Comparison of ENCODE assay signal across 21 cellular contexts in the genomic region with DNA sequence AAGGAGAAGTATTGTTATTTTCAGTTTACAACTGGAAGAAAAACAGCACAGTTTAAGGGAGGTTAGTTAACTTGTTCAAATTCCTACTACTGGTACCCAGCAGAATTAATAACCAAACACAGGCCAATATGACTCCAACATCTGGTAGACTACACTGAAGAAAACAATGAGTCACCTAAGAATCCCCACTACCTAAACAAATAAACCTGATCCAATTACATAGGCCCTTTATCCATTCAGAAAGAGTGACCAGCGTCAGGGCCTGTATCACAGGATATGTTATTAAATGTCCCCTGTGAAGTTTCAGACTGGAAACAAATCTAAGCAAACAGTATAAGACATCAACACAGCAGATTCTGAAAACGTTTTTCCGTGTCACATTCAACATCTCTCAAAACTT.
DNase-seq lines count a peak whose midpoint lies in the region; ATAC-seq, FAIRE-seq and TF ChIP-seq lines count a peak whose summit lies in the region.
"Had no signal": no experiment of that assay in that cellular context is flagged by ENCODE, and none has a peak within 500 bp of the region (broad histone marks: within the 10 kb centered on the region; RNA-seq: fewer than 3 reads in every experiment).

No MANE protein-coding gene starts in this region.

- H3K9me3 ChIP-seq in CD8-positive, alpha-beta memory T cell (ENCODE audit: low read length): no peaks in the 10 kb centered on the region
- H3K9me3 ChIP-seq: BLaER1, heart left ventricle, MG63, ovary had no signal

- H3K4me1 Mint-ChIP-seq in GM23338: no peaks in the 10 kb centered on the region
- H3K4me1 Mint-ChIP-seq in CD8-positive, alpha-beta memory T cell: no peaks in the 10 kb centered on the region
- H3K4me1 Mint-ChIP-seq: activated naive CD8-positive, alpha-beta T cell treated with anti-CD3 and anti-CD28 coated beads for 36 hours had no signal

- ATAC-seq in GM23338: no peak
- ATAC-seq in esophagus mucosa: no peak
- no peak for ATAC-seq in HG02571 (IDR thresholded peaks at IDR 0.05; ENCODE audit: unreplicated experiment)
- ATAC-seq: activated CD4-positive, CD25-positive, alpha-beta regulatory T cell treated with anti-CD3 and anti-CD28 coated beads, Interleukin-2, amount 50 U/mL, for 24 hours; GM12878; heart left ventricle; mucosa of descending colon had no signal

- no peaks in the 10 kb centered on the region for H4K20me1 ChIP-seq in GM23338 (replicated peaks; ENCODE audit: insufficient read depth)
- H4K20me1 ChIP-seq: BLaER1 had no signal

- CTCF ChIA-PET in CD8-positive, alpha-beta memory T cell (lab: Charles Lee): no interaction called here

- H3K4me3 Mint-ChIP-seq in GM23338: no peak overlapping the region
- H3K4me3 Mint-ChIP-seq in CD8-positive, alpha-beta memory T cell: no peak overlapping the region
- H3K4me3 Mint-ChIP-seq: activated naive CD8-positive, alpha-beta T cell treated with anti-CD3 and anti-CD28 coated beads for 36 hours had no signal

- H3K36me3 ChIP-seq in GM23338 (ENCODE audit: insufficient read depth): no peaks in the 10 kb centered on the region
- H3K36me3 ChIP-seq in CD8-positive, alpha-beta memory T cell (ENCODE audit: insufficient read depth, low read length): no peaks in the 10 kb centered on the region
- H3K36me3 ChIP-seq: BLaER1, heart left ventricle, MG63, ovary had no signal

- H2AFZ ChIP-seq in GM23338: peak overlapping the region; percentile 38; the same call in 1 of the 2 replicates

- no peaks in the 10 kb centered on the region for H3K9me3 Mint-ChIP-seq in GM23338
- H3K9me3 Mint-ChIP-seq in CD8-positive, alpha-beta memory T cell: peaks cover 0 to 12% (median 0%) of the 10 kb centered on the region in 5 donors
- H3K9me3 Mint-ChIP-seq: activated naive CD8-positive, alpha-beta T cell treated with anti-CD3 and anti-CD28 coated beads for 36 hours had no signal

- no peaks in the 10 kb centered on the region for H3K4me1 ChIP-seq in GM23338 (ENCODE audit: insufficient read depth)
- no peaks in the 10 kb centered on the region for H3K4me1 ChIP-seq in CD8-positive, alpha-beta memory T cell (ENCODE audit: insufficient read depth, low read length)
- H3K4me1 ChIP-seq: BLaER1 had no signal

- no peaks in the 10 kb centered on the region for H3K27me3 ChIP-seq in GM23338 (ENCODE audit: insufficient read depth)
- H3K27me3 ChIP-seq in CD8-positive, alpha-beta memory T cell (ENCODE audit: insufficient read depth, low read length, poor library complexity, severe bottlenecking): no peaks in the 10 kb centered on the region
- H3K27me3 ChIP-seq: BLaER1, heart left ventricle, MG63, ovary had no signal

- TF ChIP-seq CTCF in GM23338 (conservative IDR thresholded peaks at IDR 0.05; ENCODE audit: low read depth in 2 of 2) (no peak), fibroblast of villous mesenchyme (IDR thresholded peaks at IDR 0.05; ENCODE audit: insufficient read depth, low read depth, low read length) (no peak), D721Med (IDR thresholded peaks at IDR 0.05; ENCODE audit: insufficient read depth, missing control alignments) (no peak)

- H3K27ac Mint-ChIP-seq in GM23338: no peak overlapping the region
- no peak overlapping the region for H3K27ac Mint-ChIP-seq in CD8-positive, alpha-beta memory T cell
- H3K27ac Mint-ChIP-seq: activated naive CD8-positive, alpha-beta T cell treated with anti-CD3 and anti-CD28 coated beads for 36 hours had no signal

- no peak overlapping the region for H3K27ac ChIP-seq in GM23338 (ENCODE audit: low read depth)
- no peak overlapping the region for H3K27ac ChIP-seq in CD8-positive, alpha-beta memory T cell (ENCODE audit: low read depth, low read length)
- H3K27ac ChIP-seq: BLaER1, heart left ventricle, ovary had no signal

- H3K4me3 ChIP-seq in GM23338: no peak overlapping the region
- no peak overlapping the region for H3K4me3 ChIP-seq in fibroblast of villous mesenchyme (ENCODE audit: low read depth, low read length)
- no peak overlapping the region for H3K4me3 ChIP-seq in CD8-positive, alpha-beta memory T cell (ENCODE audit: low read length)
- H3K4me3 ChIP-seq: BLaER1, GM12878, heart left ventricle, MG63, mucosa of descending colon, ovary had no signal

- no peaks in the 10 kb centered on the region for H3K27me3 Mint-ChIP-seq in GM23338 (ENCODE audit: insufficient read depth, low read depth, poor library complexity)
- H3K27me3 Mint-ChIP-seq in CD8-positive, alpha-beta memory T cell: no peaks in the 10 kb centered on the region
- H3K27me3 Mint-ChIP-seq: activated naive CD8-positive, alpha-beta T cell treated with anti-CD3 and anti-CD28 coated beads for 36 hours had no signal

- H3K4me2 ChIP-seq in GM23338: no peak overlapping the region
- H3K4me2 ChIP-seq: BLaER1 had no signal

- H3K36me3 Mint-ChIP-seq in GM23338 (ENCODE audit: low read depth): no peaks in the 10 kb centered on the region
- no peaks in the 10 kb centered on the region for H3K36me3 Mint-ChIP-seq in CD8-positive, alpha-beta memory T cell
- H3K36me3 Mint-ChIP-seq: activated naive CD8-positive, alpha-beta T cell treated with anti-CD3 and anti-CD28 coated beads for 36 hours had no signal

- H3F3A ChIP-seq in GM23338 (replicated peaks; ENCODE audit: low read depth): no peaks in the 10 kb centered on the region

- no peaks in the 10 kb centered on the region; the same call in 1 of the 2 replicates for H3K9me2 ChIP-seq in GM23338 (ENCODE audit: insufficient read depth)

- H3K79me2 ChIP-seq in GM23338 (replicated peaks; ENCODE audit: insufficient read depth): no peaks in the 10 kb centered on the region

- POLR2A ChIA-PET in CD8-positive, alpha-beta memory T cell (lab: Charles Lee): no interaction called here

- peak; percentile 12 for DNase-seq in AG08396 (ENCODE audit: low spot score)
- DNase-seq in GM23338 (ENCODE audit: low spot score): no peak
- DNase-seq in RPMI7951 (ENCODE audit: low read depth): peak; percentile 34
- DNase-seq in fibroblast of villous mesenchyme (ENCODE audit: low read depth): peak; percentile 45
- DNase-seq in D721Med (ENCODE audit: insufficient read length, low spot score): no peak
- no peak for DNase-seq in CD8-positive, alpha-beta memory T cell
- DNase-seq: activated naive CD8-positive, alpha-beta T cell treated with anti-CD3 and anti-CD28 coated beads for 36 hours; cerebellar nuclear complex; heart left ventricle; kidney glomerular epithelial cell; MG63; mucosa of descending colon; OCI-M1; ovary; substantia nigra had no signal

- FAIRE-seq in D721Med (lab: Jason Lieb, UNC): no peak
- FAIRE-seq: endothelial cell of umbilical vein, GM12878 had no signal

TF ChIP-seq in GM23338, 12 proteins besides CTCF, POLR2A, EP300 and RAD21:
- no peak for TF ChIP-seq CREB1 (CRISPR knock-in tag; IDR thresholded peaks at IDR 0.05; ENCODE audit: low read depth)
- TF ChIP-seq ZNF331 (CRISPR knock-in tag; IDR thresholded peaks at IDR 0.05; ENCODE audit: low read depth): no peak
- no peak for TF ChIP-seq EZH2 (IDR thresholded peaks at IDR 0.05; ENCODE audit: low read depth, unreplicated experiment)
- TF ChIP-seq, protein P1, sequence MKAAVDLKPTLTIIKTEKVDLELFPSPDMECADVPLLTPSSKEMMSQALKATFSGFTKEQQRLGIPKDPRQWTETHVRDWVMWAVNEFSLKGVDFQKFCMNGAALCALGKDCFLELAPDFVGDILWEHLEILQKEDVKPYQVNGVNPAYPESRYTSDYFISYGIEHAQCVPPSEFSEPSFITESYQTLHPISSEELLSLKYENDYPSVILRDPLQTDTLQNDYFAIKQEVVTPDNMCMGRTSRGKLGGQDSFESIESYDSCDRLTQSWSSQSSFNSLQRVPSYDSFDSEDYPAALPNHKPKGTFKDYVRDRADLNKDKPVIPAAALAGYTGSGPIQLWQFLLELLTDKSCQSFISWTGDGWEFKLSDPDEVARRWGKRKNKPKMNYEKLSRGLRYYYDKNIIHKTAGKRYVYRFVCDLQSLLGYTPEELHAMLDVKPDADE (IDR thresholded peaks at IDR 0.05): no peak

Comparison
In these comparisons a context has a peak if more than half of its experiments do, and no peak if none do; other contexts are left out.
1. DNase-seq: peak in AG08396 (single experiment), RPMI7951 (single experiment) and fibroblast of villous mesenchyme (single experiment); none in GM23338 (single experiment), D721Med (single experiment) and CD8-positive, alpha-beta memory T cell (0 of 5).